8 cellular contexts compared by ENCODE assay signal in genomic region chr3:55486857-55487375, GRCh38. TPM values are rescaled to one million over a fixed set of nuclear protein-coding genes. Genes with fewer than 3 reads are reported as not detected.
DNase-seq lines count a peak whose midpoint lies in the region; ATAC-seq, FAIRE-seq and TF ChIP-seq lines count a peak whose summit lies in the region.

TSS of gene WNT5A (minus strand) at chr3:55487306. CDS start at chr3:55486985, 321 bp downstream.

- TF ChIP-seq CTCF in AG10803 (conservative IDR thresholded peaks at IDR 0.05; ENCODE audit: low read length) = no peak

- no peak for FAIRE-seq in small intestine (lab: Jason Lieb, UNC)

- no peak for ATAC-seq in GM21576 (IDR thresholded peaks at IDR 0.05; ENCODE audit: unreplicated experiment)

- WGBS in small intestine, 3 donors = 1% methylated on average over 46 to 52 of the region's 52 CpGs

- H3K36me3 ChIP-seq in HUES48 (ENCODE audit: control insufficient read depth, insufficient read depth, low read length) = no peaks in the 10 kb centered on the region
- no peaks in the 10 kb centered on the region for H3K36me3 ChIP-seq in adipocyte (ENCODE audit: control insufficient read depth, insufficient read depth, low read length, severe bottlenecking)
- H3K36me3 ChIP-seq in iPS-20b (ENCODE audit: insufficient read depth, low read depth, low read length) = no peaks in the 10 kb centered on the region
- H3K36me3 ChIP-seq in small intestine (ENCODE audit: control insufficient read depth in 2 of 2, insufficient read depth in 2 of 2, low read length in 2 of 2) = no peaks in the 10 kb centered on the region

- H3K4me1 ChIP-seq in HUES48 (ENCODE audit: control insufficient read depth, insufficient read depth, low read length) = peaks cover 33% of the 10 kb centered on the region
- peaks cover 20% of the 10 kb centered on the region for H3K4me1 ChIP-seq in adipocyte (ENCODE audit: control insufficient read depth, insufficient read depth, low read length)
- peaks cover 12% of the 10 kb centered on the region for H3K4me1 ChIP-seq in iPS-20b (ENCODE audit: insufficient read depth, low read length)
- H3K4me1 ChIP-seq in small intestine (ENCODE audit: control insufficient read depth in 2 of 2, insufficient read depth in 1 of 2, low read depth in 1 of 2, low read length in 1 of 2) = no peaks in the 10 kb centered on the region

- H3K9me3 ChIP-seq in HUES48 (ENCODE audit: control insufficient read depth, insufficient read depth, low read length) (no peaks in the 10 kb centered on the region), adipocyte (ENCODE audit: control insufficient read depth, low read length) (no peaks in the 10 kb centered on the region), iPS-20b (ENCODE audit: insufficient read depth, low read depth, low read length) (peaks cover 7% of the 10 kb centered on the region; the same call in 1 of the 2 replicates), small intestine (ENCODE audit: control insufficient read depth, low read depth) (no peaks in the 10 kb centered on the region)

- peaks cover 91% of the 10 kb centered on the region for H3K27me3 ChIP-seq in HUES48 (ENCODE audit: control insufficient read depth, insufficient read depth, low read length)
- H3K27me3 ChIP-seq in adipocyte (replicated peaks; ENCODE audit: control insufficient read depth, insufficient read depth, low read length) = peaks cover 7% of the 10 kb centered on the region
- peaks cover 96% of the 10 kb centered on the region for H3K27me3 ChIP-seq in iPS-20b (ENCODE audit: insufficient read depth, low read length)
- H3K27me3 ChIP-seq in small intestine (ENCODE audit: control insufficient read depth in 2 of 2, insufficient read depth in 2 of 2, low read length in 2 of 2) = peaks cover 18 to 47% of the 10 kb centered on the region in 2 donors

- H3K9ac ChIP-seq in HUES48 (ENCODE audit: low read depth, low read length) (peak within 1 kb of the TSS; percentile 45; the same call in 1 of the 2 replicates), adipocyte (ENCODE audit: low read length) (peak within 1 kb of the TSS; percentile 82), iPS-20b (ENCODE audit: low read depth, low read length) (peak within 1 kb of the TSS; percentile 67; the same call in 1 of the 2 replicates)

- DNase-seq in AG10803 (ENCODE audit: low read depth) = peak; percentile 62
- DNase-seq in adipocyte (ENCODE audit: low read depth) = peak; percentile 66
- DNase-seq in small intestine = no peak
- DNase-seq in mesenteric fat pad (ENCODE audit: low spot score) = no peak
- DNase-seq in LoVo (ENCODE audit: low spot score) = no peak

- H3K4me3 ChIP-seq in AG10803 (ENCODE audit: low read length) (peak within 1 kb of the TSS; percentile 98), HUES48 (ENCODE audit: low read depth, low read length) (peak within 1 kb of the TSS; percentile 67), adipocyte (ENCODE audit: low read length) (peak within 1 kb of the TSS; percentile 93), iPS-20b (ENCODE audit: low read length) (peak within 1 kb of the TSS; percentile 89), small intestine (ENCODE audit: low read depth in 1 of 2, low read length in 2 of 2) (peak within 1 kb of the TSS; percentile 44 to 50)

- H3K27ac ChIP-seq in HUES48 (ENCODE audit: low read depth, low read length) (peak within 1 kb of the TSS; percentile 20), iPS-20b (ENCODE audit: low read length) (no peak within 1 kb of the TSS), small intestine (ENCODE audit: low read depth in 1 of 2, low read length in 1 of 2) (peak within 1 kb of the TSS in 1 of 2 donors; percentile 64)

RNA-seq across cellular contexts. Expression of gene WNT5A, which starts in this region (rescaled TPM):
- 1 to 10 TPM in 1 of 3 donors, under 1 TPM in 2; under 0.01 to 1.0 (median 0.22) TPM for polyA plus RNA-seq in small intestine
- total RNA-seq in mesenteric fat pad = 1.7 TPM

Comparison
In these comparisons a context has a peak if more than half of its experiments do, and no peak if none do; other contexts are left out.
1. DNase-seq: peak in AG10803 (single experiment) and adipocyte (single experiment); none in small intestine (single experiment), mesenteric fat pad (single experiment) and LoVo (single experiment).
2. H3K4me3 ChIP-seq: peak in every context shown above with its lines; median percentile 98 in AG10803; 93 in adipocyte; 89 in iPS-20b; 67 in HUES48; 47 in small intestine.
3. Peak in every context shown above with its lines, with median percentiles within 50 percentile points of each other: H3K9ac ChIP-seq.